In genomic region chr20:57608516-57608915, GRCh38 we compare ENCODE assay signal across 32 cellular contexts. TPM values are rescaled to one million over a fixed set of nuclear protein-coding genes. Genes with fewer than 3 reads are reported as not detected.
"Had no signal": no experiment of that assay in that cellular context is flagged by ENCODE, and none has a peak within 500 bp of the region (broad histone marks: within the 10 kb centered on the region; RNA-seq: fewer than 3 reads in every experiment).

No MANE protein-coding gene starts in this region.

- H3K9me3 ChIP-seq: heart right ventricle, neutrophil, stomach, testis, thyroid gland, transverse colon, uterus had no signal

- H3K4me3 ChIP-seq: heart right ventricle, hepatocyte, lung, neural progenitor cell, smooth muscle cell, stomach, testis, thyroid gland, transverse colon, uterus had no signal

- DNase-seq: heart right ventricle; islet precursor cell; kidney glomerular epithelial cell; left cardiac atrium; mesendoderm; naive B cell; natural killer cell; nephron progenitor cell; occipital lobe; stimulated activated CD4-positive, alpha-beta T cell treated with anti-CD3 and anti-CD28 coated beads, Interleukin-12 subunit alpha, Interleukin-12 subunit beta, amount 100 ng/mL, for 4 hours; stimulated activated CD4-positive, alpha-beta T cell treated with anti-CD3 and anti-CD28 coated beads, Interleukin-15, amount 100 ng/mL, for 24 hours; stimulated activated CD4-positive, alpha-beta T cell treated with anti-CD3 and anti-CD28 coated beads, Interleukin-2, amount 100 ng/mL, for 24 hours; stimulated activated CD4-positive, alpha-beta T cell treated with anti-CD3 and anti-CD28 coated beads, Interleukin-4, amount 100 ng/mL, for 1 hour; stimulated activated naive B cell treated with anti-CD40 and anti-IgM and Interleukin-4, amounts not matched to agents 10 μg/mL and 1 μg/mL and 100 μg/mL, for 72 hours; stimulated activated naive CD8-positive, alpha-beta T cell treated with anti-CD3 and anti-CD28 coated beads, Interleukin-15, Interleukin-2, amounts not matched to agents 100 U/mL and 50 U/mL, for 24 hours; stomach; testis; thyroid gland; uterus had no signal

- H3K9me3 Mint-ChIP-seq: mesothelial cell of epicardium; naive B cell; natural killer cell; nephron progenitor cell; stimulated activated naive B cell treated with anti-CD40 and anti-IgM and Interleukin-4, amounts not matched to agents 10 μg/mL and 1 μg/mL and 100 μg/mL, for 72 hours had no signal

- H3K27me3 ChIP-seq: neural progenitor cell, neutrophil, testis, thyroid gland, transverse colon, uterus had no signal

- H3K27ac Mint-ChIP-seq: mesothelial cell of epicardium; nephron progenitor cell; neural progenitor cell; progenitor cell of endocrine pancreas; stimulated activated naive B cell treated with anti-CD40 and anti-IgM and Interleukin-4, amounts not matched to agents 10 μg/mL and 1 μg/mL and 100 μg/mL, for 72 hours had no signal

- H2AFZ ChIP-seq: hepatocyte, neural progenitor cell, parathyroid adenoma had no signal

- H3K4me1 ChIP-seq: heart right ventricle, neural progenitor cell, parathyroid adenoma, stomach, testis, thyroid gland, uterus had no signal

- H3K27ac ChIP-seq: heart right ventricle, hepatocyte, neural progenitor cell, parathyroid adenoma, stomach, testis, thyroid gland, transverse colon, uterus had no signal

- H3K9ac ChIP-seq: neural progenitor cell, parathyroid adenoma had no signal

- H3K4me1 Mint-ChIP-seq: mesothelial cell of epicardium had no signal

- H3K4me2 ChIP-seq: hepatocyte, neural progenitor cell, smooth muscle cell had no signal

- H3K27me3 Mint-ChIP-seq: naive B cell; stimulated activated naive B cell treated with anti-CD40 and anti-IgM and Interleukin-4, amounts not matched to agents 10 μg/mL and 1 μg/mL and 100 μg/mL, for 72 hours had no signal

- H3K36me3 Mint-ChIP-seq: mesothelial cell of epicardium, neural progenitor cell had no signal

- H3K36me3 ChIP-seq: neural progenitor cell, thyroid gland, transverse colon, uterus had no signal

- H3K4me3 Mint-ChIP-seq: mesothelial cell of epicardium; naive B cell; natural killer cell; nephron progenitor cell; neural progenitor cell; stimulated activated naive B cell treated with anti-CD40 and anti-IgM and Interleukin-4, amounts not matched to agents 10 μg/mL and 1 μg/mL and 100 μg/mL, for 72 hours had no signal

- H3K79me2 ChIP-seq: hepatocyte, parathyroid adenoma had no signal

RNA-seq across cellular contexts. Expression of gene ZBP1, which starts 11.7 kb away (rescaled TPM):
- total RNA-seq: hepatocyte, mesothelial cell of epicardium, occipital lobe, osteocyte, progenitor cell of endocrine pancreas, pulmonary artery endothelial cell, renal cortical epithelial cell, smooth muscle cell, stomach had no signal
- polyA plus RNA-seq: hepatocyte, smooth muscle cell had no signal

RNA-seq across cellular contexts. Expression of gene PCK1, which starts 47.6 kb away (rescaled TPM):
- total RNA-seq: mesothelial cell of epicardium, mononuclear cell, natural killer cell, osteocyte, progenitor cell of endocrine pancreas, pulmonary artery endothelial cell, smooth muscle cell had no signal
- polyA plus RNA-seq: smooth muscle cell had no signal
